10 cellular contexts compared by ENCODE assay signal in the genomic region with DNA sequence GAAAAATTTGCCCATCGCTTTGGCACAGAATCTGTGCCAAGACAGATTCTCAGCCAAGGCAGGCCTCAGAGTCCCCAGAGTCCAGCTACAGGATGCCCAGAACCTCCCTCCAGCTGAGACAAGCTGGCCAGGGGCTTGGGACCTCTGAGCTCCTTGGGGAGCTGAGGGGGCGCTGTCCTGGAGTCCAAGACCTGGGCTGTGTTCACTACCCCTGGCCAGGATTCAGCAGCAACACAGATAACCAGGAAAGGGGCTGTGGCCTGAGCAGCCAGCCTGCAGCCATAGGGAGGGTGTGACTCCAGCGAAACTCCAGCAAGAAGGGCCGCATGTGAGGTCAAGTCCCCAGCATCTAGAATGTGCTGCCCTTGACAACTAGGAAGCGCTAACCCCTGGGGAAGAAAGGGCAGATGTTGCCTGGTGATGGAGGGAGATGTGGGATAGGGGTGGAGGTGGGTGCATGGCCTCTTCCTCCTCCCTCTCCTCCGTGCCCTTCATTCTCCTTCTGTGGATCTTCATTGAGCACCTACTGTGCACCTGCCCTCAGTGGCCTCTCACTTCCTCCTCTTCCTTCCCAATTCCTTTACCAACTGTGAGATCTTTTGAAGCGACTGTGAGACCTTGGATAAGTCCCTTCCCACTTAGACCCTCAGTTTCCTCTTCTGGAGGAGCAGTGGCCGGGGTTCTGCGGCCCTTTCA. TPM values are rescaled to one million over a fixed set of nuclear protein-coding genes. Genes with fewer than 3 reads are reported as not detected.
A peak's percentile ranks its signal among the peaks of the same experiment; 100 is the strongest.
DNase-seq lines count a peak whose midpoint lies in the region; ATAC-seq and TF ChIP-seq lines count a peak whose summit lies in the region.
"Had no signal": no experiment of that assay in that cellular context is flagged by ENCODE, and none has a peak within 500 bp of the region (broad histone marks: within the 10 kb centered on the region; RNA-seq: fewer than 3 reads in every experiment).

No MANE protein-coding gene starts in this region.

- H4K20me1 ChIP-seq in hepatocyte (ENCODE audit: insufficient read depth, poor library complexity, severe bottlenecking): no peaks in the 10 kb centered on the region

- no peaks in the 10 kb centered on the region for H3K9me2 ChIP-seq in hepatocyte (replicated peaks; ENCODE audit: insufficient read depth)

- no peak for ATAC-seq in GM21423 (IDR thresholded peaks at IDR 0.05; ENCODE audit: unreplicated experiment)
- ATAC-seq in HG02884 (IDR thresholded peaks at IDR 0.05; ENCODE audit: unreplicated experiment): no peak

- 93% methylated on average over 9 of the region's 9 CpGs for WGBS in hepatocyte (ENCODE audit: low lambda C conversion rate, missing lambda C conversion rate)

- H3K27me3 ChIP-seq in hepatocyte (no peaks in the 10 kb centered on the region), subcutaneous abdominal adipose tissue (ENCODE audit: control insufficient read depth in 5 of 5, insufficient read depth in 4 of 5, low read length in 5 of 5) (peaks cover 0 to 6% (median 0%) of the 10 kb centered on the region in 5 donors)

- no peak overlapping the region for H2AFZ ChIP-seq in hepatocyte

- H3K36me3 Mint-ChIP-seq in T-helper 2 cell treated with Interferon-gamma antibody and Interleukin-4, amounts not matched to agents 5 μg/mL and 100 μg/mL, for 36 hours (ENCODE audit: low read depth): no peaks in the 10 kb centered on the region
- H3K36me3 Mint-ChIP-seq in activated naive CD8-positive, alpha-beta T cell treated with anti-CD3 and anti-CD28 coated beads for 36 hours: no peaks in the 10 kb centered on the region

- peak overlapping the region; percentile 41 for H3K4me3 Mint-ChIP-seq in T-helper 2 cell treated with Interferon-gamma antibody and Interleukin-4, amounts not matched to agents 5 μg/mL and 100 μg/mL, for 36 hours
- peak overlapping the region; percentile 73 for H3K4me3 Mint-ChIP-seq in activated naive CD8-positive, alpha-beta T cell treated with anti-CD3 and anti-CD28 coated beads for 36 hours

- H3K27ac Mint-ChIP-seq in T-helper 2 cell treated with Interferon-gamma antibody and Interleukin-4, amounts not matched to agents 5 μg/mL and 100 μg/mL, for 36 hours: peak overlapping the region; percentile 82
- H3K27ac Mint-ChIP-seq in activated naive CD8-positive, alpha-beta T cell treated with anti-CD3 and anti-CD28 coated beads for 36 hours: peak overlapping the region; percentile 91

- H3K27me3 Mint-ChIP-seq in T-helper 2 cell treated with Interferon-gamma antibody and Interleukin-4, amounts not matched to agents 5 μg/mL and 100 μg/mL, for 36 hours (ENCODE audit: low read depth): no peaks in the 10 kb centered on the region
- H3K27me3 Mint-ChIP-seq in activated naive CD8-positive, alpha-beta T cell treated with anti-CD3 and anti-CD28 coated beads for 36 hours: peaks cover 3% of the 10 kb centered on the region

- peaks cover 83% of the 10 kb centered on the region for H3K4me1 Mint-ChIP-seq in T-helper 2 cell treated with Interferon-gamma antibody and Interleukin-4, amounts not matched to agents 5 μg/mL and 100 μg/mL, for 36 hours (ENCODE audit: low read depth)
- H3K4me1 Mint-ChIP-seq in activated naive CD8-positive, alpha-beta T cell treated with anti-CD3 and anti-CD28 coated beads for 36 hours: peaks cover 72% of the 10 kb centered on the region

- H3K4me3 ChIP-seq in hepatocyte: no peak overlapping the region
- peak overlapping the region in 1 of 5 donors; percentile 16 for H3K4me3 ChIP-seq in subcutaneous abdominal adipose tissue (ENCODE audit: low read depth in 1 of 5, low read length in 5 of 5)
- no peak overlapping the region for H3K4me3 ChIP-seq in foreskin fibroblast (ENCODE audit: low read depth in 1 of 2, low read length in 2 of 2)

- H3K9me3 Mint-ChIP-seq in T-helper 2 cell treated with Interferon-gamma antibody and Interleukin-4, amounts not matched to agents 5 μg/mL and 100 μg/mL, for 36 hours: no peaks in the 10 kb centered on the region
- H3K9me3 Mint-ChIP-seq in activated naive CD8-positive, alpha-beta T cell treated with anti-CD3 and anti-CD28 coated beads for 36 hours: no peaks in the 10 kb centered on the region

- no peak for TF ChIP-seq CTCF in hepatocyte (IDR thresholded peaks at IDR 0.05; ENCODE audit: poor library complexity)
- no peak for TF ChIP-seq CTCF in foreskin fibroblast (IDR thresholded peaks at IDR 0.05; ENCODE audit: low read depth, low read length)

- H3K27ac ChIP-seq in hepatocyte: peak overlapping the region; percentile 72
- peak overlapping the region; percentile 67 for H3K27ac ChIP-seq in subcutaneous abdominal adipose tissue (ENCODE audit: low read depth, low read length)

- H3K9ac ChIP-seq in subcutaneous abdominal adipose tissue (ENCODE audit: low read length in 5 of 5): no peak overlapping the region

- H3K9me3 ChIP-seq in hepatocyte (ENCODE audit: low read depth) (no peaks in the 10 kb centered on the region), subcutaneous abdominal adipose tissue (ENCODE audit: control insufficient read depth in 5 of 5, low read length in 5 of 5) (no peaks in the 10 kb centered on the region)

- H3K4me2 ChIP-seq in hepatocyte: peak overlapping the region; percentile 92

- H3K79me2 ChIP-seq in hepatocyte: no peaks in the 10 kb centered on the region

- DNase-seq in T-helper 2 cell treated with Interferon-gamma antibody and Interleukin-4, amounts not matched to agents 5 μg/mL and 100 μg/mL, for 36 hours (ENCODE audit: low spot score): no peak
- no peak for DNase-seq in T-helper 2 cell
- DNase-seq in activated naive CD8-positive, alpha-beta T cell treated with anti-CD3 and anti-CD28 coated beads for 36 hours: no peak
- DNase-seq in hepatocyte (ENCODE audit: low spot score): no peak
- DNase-seq in foreskin fibroblast: no peak
- DNase-seq: 8988T had no signal

- peaks cover 25% of the 10 kb centered on the region for H3K4me1 ChIP-seq in hepatocyte (ENCODE audit: insufficient read depth)
- H3K4me1 ChIP-seq in subcutaneous abdominal adipose tissue (ENCODE audit: control insufficient read depth in 5 of 5, insufficient read depth in 5 of 5, low read length in 5 of 5): peaks cover 19 to 59% (median 54%) of the 10 kb centered on the region in 5 donors

- H3K36me3 ChIP-seq in hepatocyte (replicated peaks; ENCODE audit: insufficient read depth, low read depth) (no peaks in the 10 kb centered on the region), subcutaneous abdominal adipose tissue (ENCODE audit: control insufficient read depth in 5 of 5, insufficient read depth in 5 of 5, low read length in 5 of 5) (no peaks in the 10 kb centered on the region)

RNA-seq across cellular contexts. Expression of a gene that starts 7.7 kb away (rescaled TPM):
- 10 to 100 TPM; 59.5 to 61.7 TPM for total RNA-seq in activated naive CD8-positive, alpha-beta T cell treated with anti-CD3 and anti-CD28 coated beads for 36 hours
- total RNA-seq in hepatocyte: 4.9 and 6.9 TPM in 2 replicates
- polyA plus RNA-seq in hepatocyte: 11.9 and 13.3 TPM in 2 replicates

RNA-seq across cellular contexts. Expression of a gene that starts 23.7 kb away (rescaled TPM):
- total RNA-seq in activated naive CD8-positive, alpha-beta T cell treated with anti-CD3 and anti-CD28 coated beads for 36 hours: under 1 TPM in 1 of 2 experiments, not detected in 1; 0.16 TPM
- 6.2 and 8.1 TPM in 2 replicates for total RNA-seq in hepatocyte
- 1.8 and 10.5 TPM in 2 replicates for polyA plus RNA-seq in hepatocyte
- total RNA-seq: cerebellum had no signal
